ENCODE assay signal across 8 cellular contexts in genomic region chr20:59003836-59004492, GRCh38. TPM values are rescaled to one million over a fixed set of nuclear protein-coding genes. Genes with fewer than 3 reads are reported as not detected.
DNase-seq lines count a peak whose midpoint lies in the region; ATAC-seq and TF ChIP-seq lines count a peak whose summit lies in the region.

No MANE protein-coding gene starts in this region.

- H3K4me3 ChIP-seq in gastroesophageal sphincter, result no peak overlapping the region
- H3K4me3 ChIP-seq in stomach, result peak overlapping the region in 2 of 4 donors; percentile 72 to 86

- H3K4me3 Mint-ChIP-seq in activated CD4-positive, alpha-beta T cell treated with anti-CD3 and anti-CD28 coated beads, Interleukin-2, amount 10 ng/mL, durations not matched to agents 24 days and 14 days, result peak overlapping the region; percentile 89
- H3K4me3 Mint-ChIP-seq in T-cell, result peak overlapping the region in 2 of 3 donors; percentile 70 to 83

- POLR2A ChIA-PET in T-cell (lab: Charles Lee), result no interaction called here

- H3K36me3 Mint-ChIP-seq in activated CD4-positive, alpha-beta T cell treated with anti-CD3 and anti-CD28 coated beads, Interleukin-2, amount 10 ng/mL, durations not matched to agents 24 days and 14 days (ENCODE audit: low read depth), result peaks cover 26% of the 10 kb centered on the region
- peaks cover 6% of the 10 kb centered on the region for H3K36me3 Mint-ChIP-seq in T-cell

- ATAC-seq in T-cell (replicated peaks in 1 of 4) (no peak), gastroesophageal sphincter (no peak), HG03457 (IDR thresholded peaks at IDR 0.05; ENCODE audit: unreplicated experiment) (no peak)

- H3K27ac ChIP-seq in gastroesophageal sphincter, result peak overlapping the region in 3 of 4 donors; percentile 87 to 91 (median 89)
- H3K27ac ChIP-seq in stomach, result peak overlapping the region in 4 of 5 donors; percentile 31 to 90 (median 86)

- no peaks in the 10 kb centered on the region for H3K27me3 Mint-ChIP-seq in activated CD4-positive, alpha-beta T cell treated with anti-CD3 and anti-CD28 coated beads, Interleukin-2, amount 10 ng/mL, durations not matched to agents 24 days and 14 days
- H3K27me3 Mint-ChIP-seq in T-cell, result no peaks in the 10 kb centered on the region

- no peak for TF ChIP-seq POLR2A in gastroesophageal sphincter (IDR thresholded peaks at IDR 0.05)
- TF ChIP-seq POLR2A in stomach (IDR thresholded peaks at IDR 0.05), result no peak

- H3K4me1 ChIP-seq in gastroesophageal sphincter (peaks cover 0 to 50% (median 28%) of the 10 kb centered on the region in 3 donors), stomach (peaks cover 28 to 60% (median 45%) of the 10 kb centered on the region in 4 donors)

- CTCF ChIA-PET in T-cell (lab: Charles Lee), result no interaction called here

- H3K9me3 ChIP-seq in gastroesophageal sphincter, result no peaks in the 10 kb centered on the region
- H3K9me3 ChIP-seq in stomach, result no peaks in the 10 kb centered on the region

- no peak for TF ChIP-seq CTCF in gastroesophageal sphincter (IDR thresholded peaks at IDR 0.05)
- no peak for TF ChIP-seq CTCF in stomach (IDR thresholded peaks at IDR 0.05)

- H3K9me3 Mint-ChIP-seq in activated CD4-positive, alpha-beta T cell treated with anti-CD3 and anti-CD28 coated beads, Interleukin-2, amount 10 ng/mL, durations not matched to agents 24 days and 14 days, result no peaks in the 10 kb centered on the region
- H3K9me3 Mint-ChIP-seq in T-cell, result no peaks in the 10 kb centered on the region

- intact Hi-C loops in activated CD4-positive, alpha-beta T cell treated with anti-CD3 and anti-CD28 coated beads, Interleukin-2, amount 10 ng/mL, durations not matched to agents 24 days and 14 days (cut with micrococcal nuclease), result no loop called here
- intact Hi-C loops in stomach (cut with DNase I; ENCODE audit: low total_unique reads), result no loop called here

- DNase-seq in activated CD4-positive, alpha-beta T cell treated with anti-CD3 and anti-CD28 coated beads, Interleukin-2, amount 10 ng/mL, durations not matched to agents 24 days and 14 days, result no peak
- no peak for DNase-seq in activated CD4-positive, alpha-beta T cell treated with anti-CD3 and anti-CD28 coated beads for 1 hour
- DNase-seq in T-cell (no peak), stomach (no peak)
- DNase-seq in stimulated activated naive CD4-positive, alpha-beta T cell (lab: John Stamatoyannopoulos, UW), result no peak
- DNase-seq in activated CD4-positive, CD25-positive, alpha-beta regulatory T cell (lab: John Stamatoyannopoulos, UW), result no peak

- no peaks in the 10 kb centered on the region for H3K27me3 ChIP-seq in gastroesophageal sphincter
- H3K27me3 ChIP-seq in stomach, result no peaks in the 10 kb centered on the region

- 81 to 97% methylated on average over 6 to 13 of the region's 16 CpGs for WGBS in gastroesophageal sphincter (ENCODE audit: low coverage in 1 of 2), 2 donors
- WGBS in stomach, 5 donors, result 79 to 89% (median 84%) methylated on average over 16 of the region's 16 CpGs

- H3K27ac Mint-ChIP-seq in activated CD4-positive, alpha-beta T cell treated with anti-CD3 and anti-CD28 coated beads, Interleukin-2, amount 10 ng/mL, durations not matched to agents 24 days and 14 days, result peak overlapping the region; percentile 91
- peak overlapping the region; percentile 83 to 92 for H3K27ac Mint-ChIP-seq in T-cell

- peaks cover 33% of the 10 kb centered on the region for H3K4me1 Mint-ChIP-seq in activated CD4-positive, alpha-beta T cell treated with anti-CD3 and anti-CD28 coated beads, Interleukin-2, amount 10 ng/mL, durations not matched to agents 24 days and 14 days
- peaks cover 42 to 43% (median 43%) of the 10 kb centered on the region in 3 donors for H3K4me1 Mint-ChIP-seq in T-cell

- H3K36me3 ChIP-seq in gastroesophageal sphincter (peaks cover 0 to 54% of the 10 kb centered on the region in 2 donors), stomach (peaks cover 12 to 50% (median 48%) of the 10 kb centered on the region in 4 donors)

- TF ChIP-seq EP300 in gastroesophageal sphincter (IDR thresholded peaks at IDR 0.05) (no peak), stomach (IDR thresholded peaks at IDR 0.05) (no peak)

RNA-seq across cellular contexts. Expression of gene CTSZ, which starts 3.1 kb away (rescaled TPM):
- total RNA-seq in activated CD4-positive, alpha-beta T cell treated with anti-CD3 and anti-CD28 coated beads, Interleukin-2, amount 10 ng/mL, durations not matched to agents 24 days and 14 days, result 48.1 and 51.1 TPM in 2 replicates
- total RNA-seq in T-cell (10 to 100 TPM; 16.8 to 37.1 (median 26.1) TPM), gastroesophageal sphincter (100 to 1,000 TPM; 167 to 222 (median 176) TPM), stomach (100 to 1,000 TPM in 1 of 5 donors, 10 to 100 TPM in 4; 35.3 to 134 (median 56.9) TPM)
- polyA plus RNA-seq in stomach, result 10 to 100 TPM; 41.7 to 59.1 (median 55.5) TPM

RNA-seq across cellular contexts. Expression of gene TUBB1, which starts 15.3 kb away (rescaled TPM):
- total RNA-seq in activated CD4-positive, alpha-beta T cell treated with anti-CD3 and anti-CD28 coated beads, Interleukin-2, amount 10 ng/mL, durations not matched to agents 24 days and 14 days, result not detected in 2 replicates
- 1 to 10 TPM in 1 of 5 donors, under 1 TPM in 1, not detected in 3; 0.56 to 5.0 TPM for total RNA-seq in T-cell
- under 1 TPM in 1 of 4 donors, not detected in 3; 0.15 TPM for total RNA-seq in gastroesophageal sphincter
- total RNA-seq in stomach, result under 1 TPM in 1 of 5 donors, not detected in 4; 0.55 TPM
- under 1 TPM in 2 of 3 donors, not detected in 1; 0.03 to 0.12 TPM for polyA plus RNA-seq in stomach

RNA-seq across cellular contexts. Expression of gene NELFCD, which starts 22.9 kb away (rescaled TPM):
- total RNA-seq in activated CD4-positive, alpha-beta T cell treated with anti-CD3 and anti-CD28 coated beads, Interleukin-2, amount 10 ng/mL, durations not matched to agents 24 days and 14 days, result 119 and 120 TPM in 2 replicates
- total RNA-seq in T-cell (10 to 100 TPM; 72.6 to 95.4 (median 90.4) TPM), gastroesophageal sphincter (10 to 100 TPM; 26.5 to 48.6 (median 36.1) TPM), stomach (10 to 100 TPM; 20.9 to 59.5 (median 41.1) TPM)
- polyA plus RNA-seq in stomach, result 10 to 100 TPM; 34.7 to 47.5 (median 41.4) TPM

RNA-seq across cellular contexts. Expression of gene ATP5F1E, which starts 28.2 kb away (rescaled TPM):
- 69.9 and 70.9 TPM in 2 replicates for total RNA-seq in activated CD4-positive, alpha-beta T cell treated with anti-CD3 and anti-CD28 coated beads, Interleukin-2, amount 10 ng/mL, durations not matched to agents 24 days and 14 days
- total RNA-seq in T-cell (100 to 1,000 TPM in 1 of 5 donors, 10 to 100 TPM in 4; 50.6 to 105 (median 62.4) TPM), gastroesophageal sphincter (10 to 100 TPM; 23.1 to 40.6 (median 35.4) TPM), stomach (100 to 1,000 TPM in 1 of 5 donors, 10 to 100 TPM in 4; 20.4 to 101 (median 27.4) TPM)
- polyA plus RNA-seq in stomach, result 10 to 100 TPM; 56.4 to 78.5 (median 71.5) TPM

RNA-seq across cellular contexts. Expression of gene PRELID3B, which starts 38.6 kb away (rescaled TPM):
- total RNA-seq in activated CD4-positive, alpha-beta T cell treated with anti-CD3 and anti-CD28 coated beads, Interleukin-2, amount 10 ng/mL, durations not matched to agents 24 days and 14 days, result 119 and 123 TPM in 2 replicates
- total RNA-seq in T-cell, result 10 to 100 TPM; 41.4 to 49.0 (median 43.6) TPM
- total RNA-seq in gastroesophageal sphincter, result 10 to 100 TPM; 35.1 to 60.8 (median 40.0) TPM
- 100 to 1,000 TPM in 1 of 5 donors, 10 to 100 TPM in 4; 35.7 to 322 (median 72.7) TPM for total RNA-seq in stomach
- polyA plus RNA-seq in stomach, result 10 to 100 TPM; 20.0 to 65.8 (median 31.3) TPM
